In genomic region chr2:240898731-240899467, GRCh38 we compare ENCODE assay signal across 2 cellular contexts.
TF ChIP-seq lines count a peak whose summit lies in the region.

No MANE protein-coding gene starts in this region.

TF ChIP-seq in HEK293, 187 proteins besides CTCF, POLR2A, EP300 and RAD21 (continues in another document):
- TF ChIP-seq ELK4 (IDR thresholded peaks at IDR 0.05; ENCODE audit: borderline replicate concordance, low read depth, low read length) (no peak), ZXDB (tag by site-specific recombination; IDR thresholded peaks at IDR 0.05) (no peak), ZNF37A (tag by site-specific recombination; IDR thresholded peaks at IDR 0.05) (no peak), ZNF704 (tag by site-specific recombination; IDR thresholded peaks at IDR 0.05) (no peak), ZNF580 (tag by site-specific recombination; IDR thresholded peaks at IDR 0.05) (no peak), ZNF571 (tag by site-specific recombination; IDR thresholded peaks at IDR 0.05) (no peak), PRDM4 (tag by site-specific recombination; IDR thresholded peaks at IDR 0.05) (no peak), ZBTB7A (tag by site-specific recombination; IDR thresholded peaks at IDR 0.05; ENCODE audit: low read depth) (no peak), MEIS1 (CRISPR knock-in tag; IDR thresholded peaks at IDR 0.05; ENCODE audit: borderline replicate concordance) (no peak), TCF7L2 (IDR thresholded peaks at IDR 0.05; ENCODE audit: borderline replicate concordance, low read depth, low read length) (no peak), ZNF621 (tag by site-specific recombination; IDR thresholded peaks at IDR 0.05) (no peak), ZNF239 (tag by site-specific recombination; IDR thresholded peaks at IDR 0.05) (no peak), RBAK (tag by site-specific recombination; IDR thresholded peaks at IDR 0.05) (no peak), ZIC2 (tag by site-specific recombination; IDR thresholded peaks at IDR 0.05) (peak; percentile 32; the same call in 1 of the 2 replicates), ZNF776 (tag by site-specific recombination; IDR thresholded peaks at IDR 0.05; ENCODE audit: borderline replicate concordance) (no peak), ZSCAN4 (tag by site-specific recombination; IDR thresholded peaks at IDR 0.05) (no peak), GLIS1 (tag by site-specific recombination; IDR thresholded peaks at IDR 0.05) (peak; percentile 72), BCL6B (tag by site-specific recombination; IDR thresholded peaks at IDR 0.05) (no peak), ZNF140 (tag by site-specific recombination; IDR thresholded peaks at IDR 0.05) (no peak), ZFP37 (tag by site-specific recombination; IDR thresholded peaks at IDR 0.05) (no peak), ZNF76 (tag by site-specific recombination; IDR thresholded peaks at IDR 0.05; ENCODE audit: borderline replicate concordance, low read depth) (no peak), ZFHX2 (tag by site-specific recombination; conservative IDR thresholded peaks at IDR 0.05) (0 out of 2 replicates have a peak, but pooled peaks have one; percentile 10), ZNF701 (tag by site-specific recombination; IDR thresholded peaks at IDR 0.05) (no peak), KLF7 (tag by site-specific recombination; IDR thresholded peaks at IDR 0.05; ENCODE audit: borderline replicate concordance) (no peak), ZNF350 (tag by site-specific recombination; IDR thresholded peaks at IDR 0.05) (no peak), KLF8 (tag by site-specific recombination; IDR thresholded peaks at IDR 0.05) (no peak)

TF ChIP-seq in H1, 55 proteins besides CTCF, POLR2A, EP300 and RAD21:
- TF ChIP-seq PHF8 (conservative IDR thresholded peaks at IDR 0.05; ENCODE audit: low read depth, low read length) (no peak), SRF (IDR thresholded peaks at IDR 0.05; ENCODE audit: low read depth, low read length) (no peak), MAX (IDR thresholded peaks at IDR 0.05) (no peak), KDM4A (IDR thresholded peaks at IDR 0.05; ENCODE audit: low read depth, low read length, severe bottlenecking) (no peak), CREB1 (IDR thresholded peaks at IDR 0.05) (no peak), BCL11A (IDR thresholded peaks at IDR 0.05; ENCODE audit: low read depth in 2 of 2, low read length in 2 of 2) (no peak), TCF12 (IDR thresholded peaks at IDR 0.05; ENCODE audit: low read depth, low read length) (no peak), USF2 (IDR thresholded peaks at IDR 0.05; ENCODE audit: low read length) (no peak), E2F6 (IDR thresholded peaks at IDR 0.05) (no peak), GTF2F1 (IDR thresholded peaks at IDR 0.05; ENCODE audit: borderline replicate concordance, low read depth, low read length) (no peak), NANOG (IDR thresholded peaks at IDR 0.05; ENCODE audit: insufficient read depth, low read depth, low read length, poor library complexity, severe bottlenecking) (no peak)
